ENCODE assay signal across 2 cellular contexts in genomic region chr17:77215281-77215680, GRCh38.
TF ChIP-seq lines count a peak whose summit lies in the region.

No MANE protein-coding gene starts in this region.

TF ChIP-seq in HCT116, 20 proteins besides CTCF, POLR2A, EP300 and RAD21:
- no peak for TF ChIP-seq ZFX (IDR thresholded peaks at IDR 0.05)
- no peak for TF ChIP-seq ELF1 (IDR thresholded peaks at IDR 0.05; ENCODE audit: borderline replicate concordance, low read depth)
- TF ChIP-seq SIN3A (IDR thresholded peaks at IDR 0.05; ENCODE audit: low read depth) = no peak
- TF ChIP-seq REST (IDR thresholded peaks at IDR 0.05; ENCODE audit: low read depth) = no peak
- no peak for TF ChIP-seq CEBPB (IDR thresholded peaks at IDR 0.05; ENCODE audit: low read depth)
- no peak for TF ChIP-seq CBX3 (IDR thresholded peaks at IDR 0.05; ENCODE audit: low read depth)
- no peak for TF ChIP-seq YY1 (IDR thresholded peaks at IDR 0.05; ENCODE audit: extremely low read depth, insufficient replicate concordance, low read depth, low read length)
- no peak for TF ChIP-seq EZH2 (IDR thresholded peaks at IDR 0.05)
- TF ChIP-seq, protein P1, sequence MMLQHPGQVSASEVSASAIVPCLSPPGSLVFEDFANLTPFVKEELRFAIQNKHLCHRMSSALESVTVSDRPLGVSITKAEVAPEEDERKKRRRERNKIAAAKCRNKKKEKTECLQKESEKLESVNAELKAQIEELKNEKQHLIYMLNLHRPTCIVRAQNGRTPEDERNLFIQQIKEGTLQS (IDR thresholded peaks at IDR 0.05) = no peak
- no peak for TF ChIP-seq SP1 (IDR thresholded peaks at IDR 0.05; ENCODE audit: low read depth)
- TF ChIP-seq EZH2phosphoT487 (IDR thresholded peaks at IDR 0.05; ENCODE audit: borderline replicate concordance) = no peak
- TF ChIP-seq, protein P2, sequence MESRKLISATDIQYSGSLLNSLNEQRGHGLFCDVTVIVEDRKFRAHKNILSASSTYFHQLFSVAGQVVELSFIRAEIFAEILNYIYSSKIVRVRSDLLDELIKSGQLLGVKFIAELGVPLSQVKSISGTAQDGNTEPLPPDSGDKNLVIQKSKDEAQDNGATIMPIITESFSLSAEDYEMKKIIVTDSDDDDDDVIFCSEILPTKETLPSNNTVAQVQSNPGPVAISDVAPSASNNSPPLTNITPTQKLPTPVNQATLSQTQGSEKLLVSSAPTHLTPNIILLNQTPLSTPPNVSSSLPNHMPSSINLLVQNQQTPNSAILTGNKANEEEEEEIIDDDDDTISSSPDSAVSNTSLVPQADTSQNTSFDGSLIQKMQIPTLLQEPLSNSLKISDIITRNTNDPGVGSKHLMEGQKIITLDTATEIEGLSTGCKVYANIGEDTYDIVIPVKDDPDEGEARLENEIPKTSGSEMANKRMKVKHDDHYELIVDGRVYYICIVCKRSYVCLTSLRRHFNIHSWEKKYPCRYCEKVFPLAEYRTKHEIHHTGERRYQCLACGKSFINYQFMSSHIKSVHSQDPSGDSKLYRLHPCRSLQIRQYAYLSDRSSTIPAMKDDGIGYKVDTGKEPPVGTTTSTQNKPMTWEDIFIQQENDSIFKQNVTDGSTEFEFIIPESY (IDR thresholded peaks at IDR 0.05; ENCODE audit: extremely low read depth, insufficient replicate concordance, low read length) = no peak
- TF ChIP-seq TCF7L2 (IDR thresholded peaks at IDR 0.05; ENCODE audit: borderline replicate concordance, extremely low read depth, insufficient read depth, insufficient read length) = no peak
- TF ChIP-seq POLR2AphosphoS5 (IDR thresholded peaks at IDR 0.05; ENCODE audit: low read depth, low read length) = no peak
- TF ChIP-seq EGR1 (IDR thresholded peaks at IDR 0.05; ENCODE audit: low read depth) = no peak
TF ChIP-seq in HCT116: peak in this region for 0.

TF ChIP-seq in HepG2, 621 proteins besides CTCF, POLR2A, EP300 and RAD21:
- no peak for TF ChIP-seq ZNF10 (CRISPR knock-in tag; IDR thresholded peaks at IDR 0.05; ENCODE audit: borderline replicate concordance, low read depth)
- no peak for TF ChIP-seq ZNF256 (CRISPR knock-in tag; conservative IDR thresholded peaks at IDR 0.05)
- TF ChIP-seq REPIN1 (CRISPR knock-in tag; IDR thresholded peaks at IDR 0.05; ENCODE audit: borderline replicate concordance, low read depth) = no peak
- no peak for TF ChIP-seq NFATC3 (CRISPR knock-in tag; IDR thresholded peaks at IDR 0.05)
- TF ChIP-seq BORCS8-MEF2B (CRISPR knock-in tag; IDR thresholded peaks at IDR 0.05) = no peak
- TF ChIP-seq, protein P3, sequence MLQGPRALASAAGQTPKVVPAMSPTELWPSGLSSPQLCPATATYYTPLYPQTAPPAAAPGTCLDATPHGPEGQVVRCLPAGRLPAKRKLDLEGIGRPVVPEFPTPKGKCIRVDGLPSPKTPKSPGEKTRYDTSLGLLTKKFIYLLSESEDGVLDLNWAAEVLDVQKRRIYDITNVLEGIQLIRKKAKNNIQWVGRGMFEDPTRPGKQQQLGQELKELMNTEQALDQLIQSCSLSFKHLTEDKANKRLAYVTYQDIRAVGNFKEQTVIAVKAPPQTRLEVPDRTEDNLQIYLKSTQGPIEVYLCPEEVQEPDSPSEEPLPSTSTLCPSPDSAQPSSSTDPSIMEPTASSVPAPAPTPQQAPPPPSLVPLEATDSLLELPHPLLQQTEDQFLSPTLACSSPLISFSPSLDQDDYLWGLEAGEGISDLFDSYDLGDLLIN (CRISPR knock-in tag; IDR thresholded peaks at IDR 0.05; ENCODE audit: borderline replicate concordance) = no peak
- no peak for TF ChIP-seq MLXIP (CRISPR knock-in tag; IDR thresholded peaks at IDR 0.05; ENCODE audit: borderline replicate concordance)
- no peak for TF ChIP-seq ZNF773 (CRISPR knock-in tag; IDR thresholded peaks at IDR 0.05; ENCODE audit: borderline replicate concordance)
- no peak for TF ChIP-seq TBX2 (CRISPR knock-in tag; IDR thresholded peaks at IDR 0.05; ENCODE audit: borderline replicate concordance)
- TF ChIP-seq ZNF615 (CRISPR knock-in tag; IDR thresholded peaks at IDR 0.05; ENCODE audit: borderline replicate concordance) = no peak
- no peak for TF ChIP-seq TRIM22 (IDR thresholded peaks at IDR 0.05)
- TF ChIP-seq HNRNPUL1 (IDR thresholded peaks at IDR 0.05; ENCODE audit: low read depth, low read length) = no peak
TF ChIP-seq in HepG2: peak in this region for 0.
